15 cellular contexts compared by ENCODE assay signal in genomic region chr7:137661634-137662033, GRCh38.
DNase-seq lines count a peak whose midpoint lies in the region; ATAC-seq and TF ChIP-seq lines count a peak whose summit lies in the region.
"Had no signal": no experiment of that assay in that cellular context is flagged by ENCODE, and none has a peak within 500 bp of the region (broad histone marks: within the 10 kb centered on the region; RNA-seq: fewer than 3 reads in every experiment).

No MANE protein-coding gene starts in this region.

- H3K9ac ChIP-seq in endodermal cell (ENCODE audit: extremely low read depth, low read length, poor library complexity, severe bottlenecking) (no peak overlapping the region), mesenchymal stem cell (ENCODE audit: low read length) (no peak overlapping the region), smooth muscle cell (ENCODE audit: low read depth) (no peak overlapping the region)

- H3K4me3 Mint-ChIP-seq in HFFc6 (no peak overlapping the region), endodermal cell (no peak overlapping the region)

- H3K4me1 Mint-ChIP-seq in HFFc6 (ENCODE audit: low read depth), result peaks cover 34% of the 10 kb centered on the region
- peaks cover 15% of the 10 kb centered on the region for H3K4me1 Mint-ChIP-seq in endodermal cell

- no peak overlapping the region for H2BK5ac ChIP-seq in mesenchymal stem cell (ENCODE audit: low read depth, low read length, poor library complexity, severe bottlenecking)

- no peaks in the 10 kb centered on the region for H3K79me1 ChIP-seq in mesenchymal stem cell (replicated peaks; ENCODE audit: low read length, poor library complexity, severe bottlenecking)

- H3K9me3 Mint-ChIP-seq in HFFc6, result no peaks in the 10 kb centered on the region
- no peaks in the 10 kb centered on the region for H3K9me3 Mint-ChIP-seq in endodermal cell

- H3K14ac ChIP-seq in mesenchymal stem cell (ENCODE audit: low read length in 2 of 2), result no peak overlapping the region

- H3K23ac ChIP-seq in mesenchymal stem cell (ENCODE audit: low read length in 2 of 2), result no peak overlapping the region

- H3K4me2 ChIP-seq in mesenchymal stem cell (ENCODE audit: low read length, poor library complexity, severe bottlenecking) (no peak overlapping the region), smooth muscle cell (no peak overlapping the region)

- no peak overlapping the region for H2BK12ac ChIP-seq in mesenchymal stem cell (ENCODE audit: low read length in 2 of 2)

- H3K27me3 ChIP-seq in endodermal cell (ENCODE audit: control insufficient read depth, insufficient read depth, low read length, poor library complexity, severe bottlenecking) (no peaks in the 10 kb centered on the region), mesenchymal stem cell (ENCODE audit: control insufficient read depth in 1 of 2, insufficient read depth in 1 of 2, low read length in 2 of 2) (no peaks in the 10 kb centered on the region), smooth muscle cell (ENCODE audit: low read depth) (no peaks in the 10 kb centered on the region)

- no peaks in the 10 kb centered on the region for H3F3A ChIP-seq in smooth muscle cell (ENCODE audit: low read depth)

- H2AFZ ChIP-seq in mesenchymal stem cell (ENCODE audit: low read depth, low read length) (no peak overlapping the region), smooth muscle cell (ENCODE audit: low read depth) (no peak overlapping the region)

- H2AK5ac ChIP-seq in mesenchymal stem cell (ENCODE audit: low read length, severe bottlenecking), result peak overlapping the region; percentile 61

- H3K27ac ChIP-seq in endodermal cell (ENCODE audit: low read depth, low read length) (no peak overlapping the region), mesenchymal stem cell (ENCODE audit: low read length, poor library complexity, severe bottlenecking) (no peak overlapping the region), smooth muscle cell (ENCODE audit: low read depth) (no peak overlapping the region)

- no peaks in the 10 kb centered on the region for H3K36me3 ChIP-seq in endodermal cell (ENCODE audit: control insufficient read depth, insufficient read depth, low read length)
- peaks cover 0 to 2% of the 10 kb centered on the region in 2 experiments for H3K36me3 ChIP-seq in mesenchymal stem cell (ENCODE audit: control insufficient read depth in 1 of 2, insufficient read depth in 2 of 2, low read depth in 1 of 2, low read length in 2 of 2)
- no peaks in the 10 kb centered on the region for H3K36me3 ChIP-seq in smooth muscle cell (ENCODE audit: low read depth)

- H3K4me1 ChIP-seq in endodermal cell (ENCODE audit: control insufficient read depth, insufficient read depth, low read length) (no peaks in the 10 kb centered on the region), mesenchymal stem cell (ENCODE audit: control insufficient read depth, insufficient read depth, low read depth, low read length) (peaks cover 2% of the 10 kb centered on the region), smooth muscle cell (ENCODE audit: low read depth) (peaks cover 18% of the 10 kb centered on the region)

- TF ChIP-seq CTCF in AG10803 (conservative IDR thresholded peaks at IDR 0.05; ENCODE audit: low read length) (no peak), HFFc6 (IDR thresholded peaks at IDR 0.05) (no peak), endodermal cell (conservative IDR thresholded peaks at IDR 0.05) (no peak), smooth muscle cell (IDR thresholded peaks at IDR 0.05; ENCODE audit: borderline replicate concordance, insufficient read depth, poor library complexity, severe bottlenecking) (no peak)

- no peak overlapping the region for H4K91ac ChIP-seq in mesenchymal stem cell (ENCODE audit: low read length)

- no peak overlapping the region for H3K4me3 ChIP-seq in AG10803 (ENCODE audit: low read length)
- H3K4me3 ChIP-seq in endodermal cell (ENCODE audit: low read length), result no peak overlapping the region
- H3K4me3 ChIP-seq in mesenchymal stem cell (ENCODE audit: insufficient read depth in 1 of 2, low read depth in 1 of 2, low read length in 2 of 2), result no peak overlapping the region
- no peak overlapping the region for H3K4me3 ChIP-seq in smooth muscle cell

- no peak overlapping the region for H3K4ac ChIP-seq in mesenchymal stem cell (ENCODE audit: low read depth in 1 of 2, low read length in 2 of 2)

- no peaks in the 10 kb centered on the region for H4K20me1 ChIP-seq in smooth muscle cell (ENCODE audit: low read depth)

- H2BK120ac ChIP-seq in mesenchymal stem cell (ENCODE audit: low read depth, low read length), result no peak overlapping the region

- no peak overlapping the region for H3K18ac ChIP-seq in mesenchymal stem cell (ENCODE audit: low read depth in 1 of 2, low read length in 2 of 2)

- H3K27me3 Mint-ChIP-seq in HFFc6 (ENCODE audit: insufficient read depth) (peaks cover 2% of the 10 kb centered on the region; the same call in 1 of the 2 replicates), endodermal cell (ENCODE audit: insufficient read depth) (no peaks in the 10 kb centered on the region)

- ATAC-seq in GM19397 (IDR thresholded peaks at IDR 0.05; ENCODE audit: unreplicated experiment) (no peak), esophagus mucosa (no peak)

- no peak overlapping the region for H2BK15ac ChIP-seq in mesenchymal stem cell (ENCODE audit: low read depth, poor library complexity, severe bottlenecking)

- H4K8ac ChIP-seq in mesenchymal stem cell (ENCODE audit: low read length), result no peak overlapping the region

- H3K36me3 Mint-ChIP-seq in HFFc6 (ENCODE audit: low read depth), result no peaks in the 10 kb centered on the region
- no peaks in the 10 kb centered on the region for H3K36me3 Mint-ChIP-seq in endodermal cell (ENCODE audit: low read depth)

- 90 to 100% methylated on average over 1 to 4 of the region's 4 CpGs for WGBS in endodermal cell (ENCODE audit: insufficient coverage in 1 of 2, insufficient read length in 1 of 2), 2 experiments
- 81% methylated on average over 3 of the region's 4 CpGs for WGBS in mesenchymal stem cell
- 83% methylated on average over 4 of the region's 4 CpGs for WGBS in smooth muscle cell (ENCODE audit: low lambda C conversion rate)

- H3K27ac Mint-ChIP-seq in HFFc6 (no peak overlapping the region), endodermal cell (peak overlapping the region; percentile 50)

- no peaks in the 10 kb centered on the region for H3K79me2 ChIP-seq in smooth muscle cell (ENCODE audit: low read depth)

- DNase-seq in AG10803 (ENCODE audit: low read depth) (peak; percentile 46), HFFc6 (peak; percentile 19), endodermal cell (peak; percentile 76), mesenchymal stem cell (no peak), smooth muscle cell (lab: John Stamatoyannopoulos, UW; ENCODE audit: unreplicated experiment) (no peak)
- no peak for DNase-seq in central memory CD4-positive, alpha-beta T cell
- DNase-seq: DMS 273 treated with DMSO at 0.1 percent for 48 hours; HCEC 1CT; NCI-H187 treated with DMSO at 0.1 percent for 48 hours; NCI-H446; NCI-H69; NK-92 treated with Interleukin-12 subunit alpha and Interleukin-12 subunit beta, amount 100 ng/mL, for 24 hours; OCI-M1 had no signal

- no peaks in the 10 kb centered on the region for H3K9me3 ChIP-seq in endodermal cell (ENCODE audit: control insufficient read depth, low read length)
- H3K9me3 ChIP-seq in mesenchymal stem cell (ENCODE audit: control insufficient read depth, low read length), result no peaks in the 10 kb centered on the region
- no peaks in the 10 kb centered on the region for H3K9me3 ChIP-seq in smooth muscle cell (replicated peaks; ENCODE audit: low read depth)

Comparison
In these comparisons a context has a peak if more than half of its experiments do, and no peak if none do; other contexts are left out.
1. DNase-seq: peak in AG10803 (single experiment), HFFc6 (single experiment) and endodermal cell (single experiment); none in mesenchymal stem cell (single experiment), central memory CD4-positive, alpha-beta T cell (single experiment) and smooth muscle cell (single experiment).